Comparison of ENCODE assay signal across 20 cellular contexts in the genomic region with DNA sequence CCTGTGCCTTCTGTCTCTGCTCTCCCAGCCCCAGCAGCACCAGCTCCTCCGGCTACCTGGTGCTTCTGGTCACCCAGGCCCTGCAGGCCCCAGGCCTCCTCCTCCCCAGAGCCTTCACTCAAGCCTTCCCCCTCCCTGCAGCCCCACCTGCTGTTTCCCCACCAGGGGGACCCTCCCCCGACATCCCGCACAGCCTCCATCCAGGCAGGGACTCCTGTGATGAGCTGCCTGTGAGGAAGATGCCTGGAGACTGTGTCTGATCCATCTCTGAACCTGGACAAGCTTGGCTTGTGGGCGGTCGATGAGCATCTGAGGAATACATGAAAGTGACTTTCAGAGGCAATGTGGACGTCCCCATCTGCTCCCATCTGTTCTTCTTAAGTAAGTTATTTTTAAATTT. TPM values are rescaled to one million over a fixed set of nuclear protein-coding genes. Genes with fewer than 3 reads are reported as not detected.
A peak's percentile ranks its signal among the peaks of the same experiment; 100 is the strongest.
DNase-seq lines count a peak whose midpoint lies in the region; ATAC-seq and TF ChIP-seq lines count a peak whose summit lies in the region.
"Had no signal": no experiment of that assay in that cellular context is flagged by ENCODE, and none has a peak within 500 bp of the region (broad histone marks: within the 10 kb centered on the region; RNA-seq: fewer than 3 reads in every experiment).

No MANE protein-coding gene starts in this region.

- H3K4me3 Mint-ChIP-seq in T-helper 2 cell treated with Interferon-gamma antibody and Interleukin-4, amounts not matched to agents 5 μg/mL and 100 μg/mL, for 36 hours = no peak overlapping the region
- H3K4me3 Mint-ChIP-seq in Calu3 (ENCODE audit: low read depth, unreplicated experiment) (no peak overlapping the region), mesothelial cell of epicardium (no peak overlapping the region)
- no peak overlapping the region for H3K4me3 Mint-ChIP-seq in activated T-helper 1 cell treated with anti-CD3 and anti-CD28 coated beads, Interleukin-12 subunit alpha, Interleukin-12 subunit beta, Interleukin-2, Interleukin-4 antibody, amounts not matched to agents 30 ng/mL and 10 ng/mL and 1 ng/mL, durations not matched to agents 14 hours and 24 hours and 36 hours
- no peak overlapping the region for H3K4me3 Mint-ChIP-seq in naive thymus-derived CD8-positive, alpha-beta T cell
- H3K4me3 Mint-ChIP-seq: CD4-positive, alpha-beta T cell had no signal

- no peak for ATAC-seq in naive thymus-derived CD8-positive, alpha-beta T cell
- ATAC-seq: GM12878 had no signal

- no peak overlapping the region for H3K9ac ChIP-seq in neuronal stem cell (ENCODE audit: low read depth, low read length, poor library complexity)

- no peaks in the 10 kb centered on the region for H3K36me3 ChIP-seq in neuronal stem cell (replicated peaks in 1 of 2; ENCODE audit: control insufficient read depth in 2 of 2, insufficient read depth in 2 of 2, low read length in 2 of 2)

- H2BK15ac ChIP-seq in neuronal stem cell (ENCODE audit: low read length) = no peak overlapping the region

- H3K27me3 Mint-ChIP-seq in T-helper 2 cell treated with Interferon-gamma antibody and Interleukin-4, amounts not matched to agents 5 μg/mL and 100 μg/mL, for 36 hours (ENCODE audit: low read depth) = peaks cover 17% of the 10 kb centered on the region
- H3K27me3 Mint-ChIP-seq in Calu3 (ENCODE audit: unreplicated experiment) = peaks cover 100% of the 10 kb centered on the region
- H3K27me3 Mint-ChIP-seq in activated T-helper 1 cell treated with anti-CD3 and anti-CD28 coated beads, Interleukin-12 subunit alpha, Interleukin-12 subunit beta, Interleukin-2, Interleukin-4 antibody, amounts not matched to agents 30 ng/mL and 10 ng/mL and 1 ng/mL, durations not matched to agents 14 hours and 24 hours and 36 hours (ENCODE audit: insufficient read depth) = peaks cover 5% of the 10 kb centered on the region
- peaks cover 1 to 8% (median 3%) of the 10 kb centered on the region in 5 donors for H3K27me3 Mint-ChIP-seq in naive thymus-derived CD8-positive, alpha-beta T cell
- H3K27me3 Mint-ChIP-seq in mesothelial cell of epicardium (ENCODE audit: low read depth) = peaks cover 63% of the 10 kb centered on the region
- H3K27me3 Mint-ChIP-seq: CD4-positive, alpha-beta T cell had no signal

- intact Hi-C loops in Calu3 (cut with micrococcal nuclease; ENCODE audit: unreplicated experiment) = no loop called here
- intact Hi-C loops in activated T-helper 1 cell treated with anti-CD3 and anti-CD28 coated beads, Interleukin-12 subunit alpha, Interleukin-12 subunit beta, Interleukin-2, Interleukin-4 antibody, amounts not matched to agents 30 ng/mL and 10 ng/mL and 1 ng/mL, durations not matched to agents 14 hours and 24 hours and 36 hours (cut with micrococcal nuclease) = no loop called here

- H3K4ac ChIP-seq in neuronal stem cell (ENCODE audit: low read length) = no peak overlapping the region

- no peak overlapping the region for H4K91ac ChIP-seq in neuronal stem cell (ENCODE audit: low read depth, low read length, poor library complexity)

- H3K4me2 ChIP-seq in neuronal stem cell (ENCODE audit: insufficient read depth, low read length, poor library complexity, severe bottlenecking) = no peak overlapping the region

- POLR2A ChIA-PET in naive thymus-derived CD8-positive, alpha-beta T cell (lab: Charles Lee) = no interaction called here

- TF ChIP-seq CTCF in Calu3 (IDR thresholded peaks at IDR 0.05; ENCODE audit: unreplicated experiment) = peak; percentile 15
- TF ChIP-seq CTCF in mesothelial cell of epicardium (IDR thresholded peaks at IDR 0.05; ENCODE audit: unreplicated experiment) = no peak

- CTCF ChIA-PET in Calu3 (lab: Charles Lee) = interaction anchor here (2.5 kb wide), 1 partner anchor 14 kb away, joined by 8 read pairs; no protein-coding TSS in a partner anchor

- H3K4me1 Mint-ChIP-seq in T-helper 2 cell treated with Interferon-gamma antibody and Interleukin-4, amounts not matched to agents 5 μg/mL and 100 μg/mL, for 36 hours (ENCODE audit: low read depth) = peaks cover 41% of the 10 kb centered on the region
- H3K4me1 Mint-ChIP-seq in Calu3 (ENCODE audit: low read depth, unreplicated experiment) = no peaks in the 10 kb centered on the region
- peaks cover 57% of the 10 kb centered on the region for H3K4me1 Mint-ChIP-seq in activated T-helper 1 cell treated with anti-CD3 and anti-CD28 coated beads, Interleukin-12 subunit alpha, Interleukin-12 subunit beta, Interleukin-2, Interleukin-4 antibody, amounts not matched to agents 30 ng/mL and 10 ng/mL and 1 ng/mL, durations not matched to agents 14 hours and 24 hours and 36 hours (ENCODE audit: low read depth)
- peaks cover 0 to 22% (median 7%) of the 10 kb centered on the region in 4 donors for H3K4me1 Mint-ChIP-seq in naive thymus-derived CD8-positive, alpha-beta T cell
- no peaks in the 10 kb centered on the region for H3K4me1 Mint-ChIP-seq in mesothelial cell of epicardium

- H3K27ac ChIP-seq in neuronal stem cell (replicated peaks; ENCODE audit: low read length) = no peak overlapping the region

- no peaks in the 10 kb centered on the region for H3K9me3 Mint-ChIP-seq in T-helper 2 cell treated with Interferon-gamma antibody and Interleukin-4, amounts not matched to agents 5 μg/mL and 100 μg/mL, for 36 hours
- H3K9me3 Mint-ChIP-seq in Calu3 (ENCODE audit: low read depth, unreplicated experiment) (no peaks in the 10 kb centered on the region), mesothelial cell of epicardium (no peaks in the 10 kb centered on the region)
- H3K9me3 Mint-ChIP-seq in activated T-helper 1 cell treated with anti-CD3 and anti-CD28 coated beads, Interleukin-12 subunit alpha, Interleukin-12 subunit beta, Interleukin-2, Interleukin-4 antibody, amounts not matched to agents 30 ng/mL and 10 ng/mL and 1 ng/mL, durations not matched to agents 14 hours and 24 hours and 36 hours = peaks cover 12% of the 10 kb centered on the region
- H3K9me3 Mint-ChIP-seq in naive thymus-derived CD8-positive, alpha-beta T cell = no peaks in the 10 kb centered on the region
- H3K9me3 Mint-ChIP-seq: CD4-positive, alpha-beta T cell had no signal

- no TSS peak for BruUV-seq in Calu3 (replicated peaks; lab: Mats Ljungman, UMichigan)

- H3K79me1 ChIP-seq in neuronal stem cell (ENCODE audit: low read depth, low read length) = no peaks in the 10 kb centered on the region

- H3K27ac Mint-ChIP-seq in T-helper 2 cell treated with Interferon-gamma antibody and Interleukin-4, amounts not matched to agents 5 μg/mL and 100 μg/mL, for 36 hours = peak overlapping the region; percentile 17
- H3K27ac Mint-ChIP-seq in Calu3 (ENCODE audit: unreplicated experiment) (no peak overlapping the region), mesothelial cell of epicardium (no peak overlapping the region)
- H3K27ac Mint-ChIP-seq in activated T-helper 1 cell treated with anti-CD3 and anti-CD28 coated beads, Interleukin-12 subunit alpha, Interleukin-12 subunit beta, Interleukin-2, Interleukin-4 antibody, amounts not matched to agents 30 ng/mL and 10 ng/mL and 1 ng/mL, durations not matched to agents 14 hours and 24 hours and 36 hours = peak overlapping the region; percentile 21
- no peak overlapping the region for H3K27ac Mint-ChIP-seq in naive thymus-derived CD8-positive, alpha-beta T cell
- H3K27ac Mint-ChIP-seq: CD4-positive, alpha-beta T cell had no signal

- WGBS in neuronal stem cell (ENCODE audit: extremely low coverage in 2 of 2, insufficient read length in 2 of 2, insufficient replicate concordance in 1 of 2), 2 donors = no CpG with 5 or more reads among the region's 6 CpGs

- no peak overlapping the region for H3K4me3 ChIP-seq in neuronal stem cell (ENCODE audit: low read length in 2 of 2)
- H3K4me3 ChIP-seq: GM12878 had no signal

- no peak for DNase-seq in T-helper 2 cell treated with Interferon-gamma antibody and Interleukin-4, amounts not matched to agents 5 μg/mL and 100 μg/mL, for 36 hours (ENCODE audit: low spot score)
- no peak for DNase-seq in T-helper 2 cell
- no peak for DNase-seq in Calu3
- no peak for DNase-seq in activated T-helper 1 cell treated with anti-CD3 and anti-CD28 coated beads, Interleukin-12 subunit alpha, Interleukin-12 subunit beta, Interleukin-2, Interleukin-4 antibody, amounts not matched to agents 30 ng/mL and 10 ng/mL and 1 ng/mL, durations not matched to agents 14 hours and 24 hours and 36 hours (ENCODE audit: low spot score)
- DNase-seq in neuronal stem cell (ENCODE audit: low spot score) = no peak
- no peak for DNase-seq in naive thymus-derived CD8-positive, alpha-beta T cell
- no peak for DNase-seq in mesothelial cell of epicardium (ENCODE audit: low spot score in 2 of 2, unreplicated experiment in 2 of 2)
- DNase-seq: CD4-positive, alpha-beta T cell; DMS53; EL; NCI-H1105 treated with DMSO at 0.1 percent for 48 hours; NCI-H1694; NCI-H2081 treated with DMSO at 0.1 percent for 48 hours; SHP77 had no signal

- no peak overlapping the region for H3K18ac ChIP-seq in neuronal stem cell (ENCODE audit: low read length)

- peaks cover 0 to 7% (median 0%) of the 10 kb centered on the region in 3 experiments for H3K27me3 ChIP-seq in neuronal stem cell (ENCODE audit: control insufficient read depth in 3 of 3, insufficient read depth in 3 of 3, low read depth in 1 of 3, low read length in 3 of 3)

- H2AK5ac ChIP-seq in neuronal stem cell (ENCODE audit: low read depth, low read length) = no peak overlapping the region

- H4K8ac ChIP-seq in neuronal stem cell (ENCODE audit: low read depth, low read length) = no peak overlapping the region

- H3K4me1 ChIP-seq in neuronal stem cell (ENCODE audit: control insufficient read depth in 2 of 2, insufficient read depth in 1 of 2, low read depth in 1 of 2, low read length in 2 of 2) = no peaks in the 10 kb centered on the region
- H3K4me1 ChIP-seq: Caco-2 had no signal

- H2BK5ac ChIP-seq in neuronal stem cell (ENCODE audit: low read length) = no peak overlapping the region

- no peak overlapping the region for H2BK12ac ChIP-seq in neuronal stem cell (ENCODE audit: low read length)

- no peak overlapping the region for H2BK120ac ChIP-seq in neuronal stem cell (ENCODE audit: low read depth, low read length)

- H3K36me3 Mint-ChIP-seq in T-helper 2 cell treated with Interferon-gamma antibody and Interleukin-4, amounts not matched to agents 5 μg/mL and 100 μg/mL, for 36 hours (ENCODE audit: low read depth) = no peaks in the 10 kb centered on the region
- H3K36me3 Mint-ChIP-seq in Calu3 (ENCODE audit: insufficient read depth, unreplicated experiment) = no peaks in the 10 kb centered on the region
- peaks cover 3% of the 10 kb centered on the region for H3K36me3 Mint-ChIP-seq in activated T-helper 1 cell treated with anti-CD3 and anti-CD28 coated beads, Interleukin-12 subunit alpha, Interleukin-12 subunit beta, Interleukin-2, Interleukin-4 antibody, amounts not matched to agents 30 ng/mL and 10 ng/mL and 1 ng/mL, durations not matched to agents 14 hours and 24 hours and 36 hours (ENCODE audit: low read depth)
- no peaks in the 10 kb centered on the region for H3K36me3 Mint-ChIP-seq in naive thymus-derived CD8-positive, alpha-beta T cell
- H3K36me3 Mint-ChIP-seq in mesothelial cell of epicardium = no peaks in the 10 kb centered on the region

- H3K14ac ChIP-seq in neuronal stem cell (ENCODE audit: low read length) = no peak overlapping the region

- peak overlapping the region; percentile 52 for H3K23ac ChIP-seq in neuronal stem cell (ENCODE audit: low read depth, low read length, poor library complexity)

- no peak overlapping the region for H2AFZ ChIP-seq in neuronal stem cell (ENCODE audit: low read length)

- H3K9me3 ChIP-seq in neuronal stem cell (replicated peaks in 1 of 2; ENCODE audit: control insufficient read depth in 2 of 2, insufficient read depth in 1 of 2, low read depth in 1 of 2, low read length in 2 of 2) = no peaks in the 10 kb centered on the region
- H3K9me3 ChIP-seq: Caco-2 had no signal

RNA-seq across cellular contexts. Expression of gene RAMP3, which starts 45.0 kb away (rescaled TPM):
- total RNA-seq in Calu3 (2022) (not detected in 2 replicates), mesothelial cell of epicardium (not detected in 3 replicates)
- not detected in 2 replicates for total RNA-seq in activated T-helper 1 cell treated with anti-CD3 and anti-CD28 coated beads, Interleukin-12 subunit alpha, Interleukin-12 subunit beta, Interleukin-2, Interleukin-4 antibody, amounts not matched to agents 30 ng/mL and 10 ng/mL and 1 ng/mL, durations not matched to agents 14 hours and 24 hours and 36 hours
- polyA plus RNA-seq in neuronal stem cell (2013, experiment 1 of 2) = 0.15 TPM
- 0.18 TPM for polyA plus RNA-seq in neuronal stem cell (2013, experiment 2 of 2)
- total RNA-seq in naive thymus-derived CD8-positive, alpha-beta T cell = not detected
- not detected for polyA plus RNA-seq in naive thymus-derived CD8-positive, alpha-beta T cell
- total RNA-seq: A172; Caco-2; CD4-positive, alpha-beta T cell; GM12878; NCI-H460; OCI-LY7 had no signal
- polyA plus RNA-seq: BJ, GM12878 had no signal

Comparison
In these comparisons a context has a peak if more than half of its experiments do, and no peak if none do; other contexts are left out.
1. H3K27ac Mint-ChIP-seq: peak in T-helper 2 cell treated with Interferon-gamma antibody and Interleukin-4, amounts not matched to agents 5 μg/mL and 100 μg/mL, for 36 hours (single experiment) and activated T-helper 1 cell treated with anti-CD3 and anti-CD28 coated beads, Interleukin-12 subunit alpha, Interleukin-12 subunit beta, Interleukin-2, Interleukin-4 antibody, amounts not matched to agents 30 ng/mL and 10 ng/mL and 1 ng/mL, durations not matched to agents 14 hours and 24 hours and 36 hours (single experiment); none in Calu3 (single experiment), naive thymus-derived CD8-positive, alpha-beta T cell (0 of 10) and mesothelial cell of epicardium (single experiment).